13 cellular contexts compared by ENCODE assay signal in genomic region chr5:72160299-72160698, GRCh38. TPM values are rescaled to one million over a fixed set of nuclear protein-coding genes. Genes with fewer than 3 reads are reported as not detected.
DNase-seq lines count a peak whose midpoint lies in the region; ATAC-seq and TF ChIP-seq lines count a peak whose summit lies in the region.
"Had no signal": no experiment of that assay in that cellular context is flagged by ENCODE, and none has a peak within 500 bp of the region (broad histone marks: within the 10 kb centered on the region; RNA-seq: fewer than 3 reads in every experiment).

No MANE protein-coding gene starts in this region.

- no peaks in the 10 kb centered on the region for H3K36me3 ChIP-seq in stomach

- no peak for TF ChIP-seq POLR2A in stomach (IDR thresholded peaks at IDR 0.05)

- peaks cover 0 to 62% (median 17%) of the 10 kb centered on the region in 4 donors for H3K4me1 ChIP-seq in stomach

- no peak for ATAC-seq in GM18870 (IDR thresholded peaks at IDR 0.05; ENCODE audit: unreplicated experiment)
- ATAC-seq: natural killer cell had no signal

- TF ChIP-seq EP300 in stomach (IDR thresholded peaks at IDR 0.05): no peak

- intact Hi-C loops in stomach (cut with DNase I; ENCODE audit: low total_unique reads): no loop called here

- H3K4me3 ChIP-seq in fibroblast of the aortic adventitia (ENCODE audit: low read depth, low read length) (no peak overlapping the region), stomach (no peak overlapping the region)

- H3K27me3 ChIP-seq in stomach: no peaks in the 10 kb centered on the region

- H3K9me3 ChIP-seq in stomach: no peaks in the 10 kb centered on the region

- DNase-seq in HCEC 1CT (peak; percentile 98), astrocyte of the hippocampus (ENCODE audit: low read depth, low spot score) (peak; percentile 54), fibroblast of the aortic adventitia (ENCODE audit: low read depth) (peak; percentile 68), stomach (no peak), NCI-H2171 treated with DMSO at 0.1 percent for 48 hours (lab: John Stamatoyannopoulos, UW) (no peak), NCI-H1436 (lab: John Stamatoyannopoulos, UW) (no peak)
- DNase-seq: activated naive CD4-positive, alpha-beta T cell treated with Interleukin-2 at 50 U/mL for 16 hours; CD4-positive, alpha-beta memory T cell; cerebellar nuclear complex; natural killer cell; right cardiac atrium had no signal

- 35 to 68% (median 59%) methylated on average over 1 of the region's 1 CpG for WGBS in stomach, 5 donors

- peak overlapping the region in 3 of 5 donors; percentile 42 to 77 (median 70) for H3K27ac ChIP-seq in stomach
- H3K27ac ChIP-seq: KMS-11 had no signal

- no peak for TF ChIP-seq CTCF in fibroblast of the aortic adventitia (IDR thresholded peaks at IDR 0.05; ENCODE audit: insufficient read depth, low read length)
- no peak for TF ChIP-seq CTCF in stomach (IDR thresholded peaks at IDR 0.05)

RNA-seq across cellular contexts. Expression of gene MAP1B, which starts 53.0 kb away (rescaled TPM):
- total RNA-seq in fibroblast of the aortic adventitia (ENCODE audit: low replicate concordance): 130 and 401 TPM in 2 replicates
- 100 to 1,000 TPM in 2 of 5 donors, 10 to 100 TPM in 3; 10.4 to 985 (median 98.6) TPM for total RNA-seq in stomach
- 1 to 10 TPM; 2.1 to 3.1 (median 2.4) TPM for polyA plus RNA-seq in stomach
- total RNA-seq: CD4-positive, alpha-beta memory T cell had no signal

Comparison
In these comparisons a context has a peak if more than half of its experiments do, and no peak if none do; other contexts are left out.
1. DNase-seq: peak in HCEC 1CT (single experiment), astrocyte of the hippocampus (single experiment) and fibroblast of the aortic adventitia (single experiment); none in stomach (single experiment), NCI-H2171 treated with DMSO at 0.1 percent for 48 hours (single experiment) and NCI-H1436 (single experiment).